Comparison of ENCODE assay signal across 10 cellular contexts in the genomic region with DNA sequence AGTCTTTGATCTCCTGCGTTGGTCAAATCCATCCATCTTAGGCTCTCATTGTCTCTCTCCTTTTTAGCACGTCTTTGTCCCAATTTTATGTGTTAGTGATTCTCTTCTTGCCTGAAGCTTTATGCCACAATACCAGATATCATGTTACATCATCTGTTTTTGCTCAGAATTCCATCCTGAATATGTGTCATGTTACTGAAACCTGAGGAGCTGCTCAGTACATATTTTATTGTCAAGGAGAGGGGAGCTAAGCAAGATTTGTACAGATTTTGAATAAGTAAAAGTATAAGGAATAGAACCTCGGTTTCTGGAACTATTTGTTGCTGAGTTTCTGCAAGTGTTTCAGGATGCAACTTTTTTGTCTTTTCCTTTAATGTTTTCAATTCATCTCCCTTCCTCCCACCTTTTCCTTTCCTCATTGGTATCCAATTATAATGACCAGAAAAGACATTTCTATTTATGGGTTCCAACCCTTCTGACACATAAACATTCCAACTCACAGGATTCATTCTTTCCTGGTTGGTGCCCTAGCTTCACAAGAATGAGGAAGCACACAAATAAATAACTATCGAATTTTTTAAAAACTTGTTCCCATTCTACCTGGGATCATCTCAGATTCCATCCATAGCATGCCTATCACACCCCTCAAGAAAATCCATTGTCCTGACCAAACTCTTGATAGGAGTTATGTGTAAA.
DNase-seq lines count a peak whose midpoint lies in the region; ATAC-seq and TF ChIP-seq lines count a peak whose summit lies in the region.
"Had no signal": no experiment of that assay in that cellular context is flagged by ENCODE, and none has a peak within 500 bp of the region (broad histone marks: within the 10 kb centered on the region; RNA-seq: fewer than 3 reads in every experiment).

No MANE protein-coding gene starts in this region.

- H3K36me3 Mint-ChIP-seq in activated naive CD4-positive, alpha-beta T cell treated with anti-CD3 and anti-CD28 coated beads for 36 hours (ENCODE audit: low read depth), result no peaks in the 10 kb centered on the region
- H3K36me3 Mint-ChIP-seq in activated CD4-positive, alpha-beta T cell treated with anti-CD3 and anti-CD28 coated beads, Interleukin-2, amount 10 ng/mL, durations not matched to agents 7 days and 5 days (ENCODE audit: low read depth), result no peaks in the 10 kb centered on the region

- in situ Hi-C loops in brain microvascular endothelial cell (cut with HindIII; ENCODE audit: low pct_ligation_motif_present, low sequenced_read_pairs), result no loop called here

- POLR2A ChIA-PET in BJ (lab: Charles Lee), result no interaction called here
- POLR2A ChIA-PET in activated CD4-positive, alpha-beta T cell treated with anti-CD3 and anti-CD28 coated beads, Interleukin-2, amount 10 ng/mL, durations not matched to agents 7 days and 5 days (lab: Charles Lee), result no interaction called here

- H3K27me3 ChIP-seq in BJ (ENCODE audit: control insufficient read depth, insufficient read depth, low read length) (no peaks in the 10 kb centered on the region), brain microvascular endothelial cell (replicated peaks) (no peaks in the 10 kb centered on the region)

- DNase-seq in BJ (ENCODE audit: low read depth), result peak; percentile 76
- DNase-seq in LoVo (ENCODE audit: low spot score), result peak; percentile 43
- DNase-seq in brain microvascular endothelial cell, result peak; percentile 58
- DNase-seq in lung microvascular endothelial cell (ENCODE audit: low read depth in 2 of 2), result peak; percentile 35 to 64
- no peak for DNase-seq in activated naive CD4-positive, alpha-beta T cell treated with anti-CD3 and anti-CD28 coated beads for 36 hours
- DNase-seq in activated CD4-positive, alpha-beta T cell treated with anti-CD3 and anti-CD28 coated beads, Interleukin-2, amount 10 ng/mL, durations not matched to agents 7 days and 5 days, result no peak
- no peak for DNase-seq in stimulated activated naive CD8-positive, alpha-beta T cell treated with anti-CD3 and anti-CD28 coated beads, Interleukin-15, Interleukin-2, amounts not matched to agents 100 U/mL and 50 U/mL, for 24 hours
- DNase-seq in coronary artery (ENCODE audit: low spot score), result no peak
- DNase-seq: substantia nigra had no signal

- no peak for TF ChIP-seq CTCF in BJ (IDR thresholded peaks at IDR 0.05; ENCODE audit: insufficient read depth, low read depth, low read length)
- no peak for TF ChIP-seq CTCF in brain microvascular endothelial cell (IDR thresholded peaks at IDR 0.05; ENCODE audit: low read depth, low read length, missing control alignments)
- TF ChIP-seq CTCF in coronary artery (IDR thresholded peaks at IDR 0.05), result no peak

- ATAC-seq in stimulated activated naive CD8-positive, alpha-beta T cell treated with anti-CD3 and anti-CD28 coated beads, Interleukin-15, Interleukin-2, amounts not matched to agents 100 U/mL and 50 U/mL, for 24 hours, result no peak
- ATAC-seq: left lobe of liver had no signal

- no peaks in the 10 kb centered on the region for H3K27me3 Mint-ChIP-seq in activated naive CD4-positive, alpha-beta T cell treated with anti-CD3 and anti-CD28 coated beads for 36 hours (ENCODE audit: low read depth)
- no peaks in the 10 kb centered on the region for H3K27me3 Mint-ChIP-seq in activated CD4-positive, alpha-beta T cell treated with anti-CD3 and anti-CD28 coated beads, Interleukin-2, amount 10 ng/mL, durations not matched to agents 7 days and 5 days

- H3K27ac ChIP-seq in brain microvascular endothelial cell (peak overlapping the region; percentile 77), coronary artery (no peak overlapping the region)

- CTCF ChIA-PET in BJ (lab: Yijun Ruan, JAX), result interaction anchor here (1.3 kb wide), 1 partner anchor 435 kb away, joined by 3 read pairs; no protein-coding TSS in a partner anchor
- CTCF ChIA-PET in activated naive CD4-positive, alpha-beta T cell treated with anti-CD3 and anti-CD28 coated beads for 36 hours (lab: Charles Lee), result no interaction called here
- CTCF ChIA-PET in activated CD4-positive, alpha-beta T cell treated with anti-CD3 and anti-CD28 coated beads, Interleukin-2, amount 10 ng/mL, durations not matched to agents 7 days and 5 days (lab: Charles Lee), result no interaction called here

- H3K36me3 ChIP-seq in BJ (ENCODE audit: control insufficient read depth, insufficient read depth, low read length), result no peaks in the 10 kb centered on the region
- H3K36me3 ChIP-seq in brain microvascular endothelial cell (replicated peaks), result no peaks in the 10 kb centered on the region

- no peak overlapping the region for H3K4me3 Mint-ChIP-seq in activated naive CD4-positive, alpha-beta T cell treated with anti-CD3 and anti-CD28 coated beads for 36 hours
- H3K4me3 Mint-ChIP-seq in activated CD4-positive, alpha-beta T cell treated with anti-CD3 and anti-CD28 coated beads, Interleukin-2, amount 10 ng/mL, durations not matched to agents 7 days and 5 days, result no peak overlapping the region

- peaks cover 7% of the 10 kb centered on the region for H3K9me3 Mint-ChIP-seq in activated naive CD4-positive, alpha-beta T cell treated with anti-CD3 and anti-CD28 coated beads for 36 hours
- H3K9me3 Mint-ChIP-seq in activated CD4-positive, alpha-beta T cell treated with anti-CD3 and anti-CD28 coated beads, Interleukin-2, amount 10 ng/mL, durations not matched to agents 7 days and 5 days, result no peaks in the 10 kb centered on the region

- H3K4me1 Mint-ChIP-seq in activated naive CD4-positive, alpha-beta T cell treated with anti-CD3 and anti-CD28 coated beads for 36 hours (ENCODE audit: low read depth), result no peaks in the 10 kb centered on the region
- no peaks in the 10 kb centered on the region for H3K4me1 Mint-ChIP-seq in activated CD4-positive, alpha-beta T cell treated with anti-CD3 and anti-CD28 coated beads, Interleukin-2, amount 10 ng/mL, durations not matched to agents 7 days and 5 days

- intact Hi-C loops in activated naive CD4-positive, alpha-beta T cell treated with anti-CD3 and anti-CD28 coated beads for 36 hours (cut with micrococcal nuclease), result no loop called here

- H3K4me3 ChIP-seq in BJ (ENCODE audit: low read depth, low read length), result peak overlapping the region; percentile 4; the same call in 1 of the 2 replicates
- H3K4me3 ChIP-seq in brain microvascular endothelial cell (ENCODE audit: low read depth, low read length), result no peak overlapping the region
- H3K4me3 ChIP-seq in coronary artery, result no peak overlapping the region

- H3K27ac Mint-ChIP-seq in activated naive CD4-positive, alpha-beta T cell treated with anti-CD3 and anti-CD28 coated beads for 36 hours, result no peak overlapping the region
- H3K27ac Mint-ChIP-seq in activated CD4-positive, alpha-beta T cell treated with anti-CD3 and anti-CD28 coated beads, Interleukin-2, amount 10 ng/mL, durations not matched to agents 7 days and 5 days, result no peak overlapping the region

Comparison
In these comparisons a context has a peak if more than half of its experiments do, and no peak if none do; other contexts are left out.
1. DNase-seq: peak in BJ (single experiment), LoVo (single experiment), brain microvascular endothelial cell (single experiment) and lung microvascular endothelial cell (2 of 2); none in activated naive CD4-positive, alpha-beta T cell treated with anti-CD3 and anti-CD28 coated beads for 36 hours (single experiment), activated CD4-positive, alpha-beta T cell treated with anti-CD3 and anti-CD28 coated beads, Interleukin-2, amount 10 ng/mL, durations not matched to agents 7 days and 5 days (single experiment), stimulated activated naive CD8-positive, alpha-beta T cell treated with anti-CD3 and anti-CD28 coated beads, Interleukin-15, Interleukin-2, amounts not matched to agents 100 U/mL and 50 U/mL, for 24 hours (single experiment) and coronary artery (single experiment).